Comparison of ENCODE assay signal across 9 cellular contexts in the genomic region with DNA sequence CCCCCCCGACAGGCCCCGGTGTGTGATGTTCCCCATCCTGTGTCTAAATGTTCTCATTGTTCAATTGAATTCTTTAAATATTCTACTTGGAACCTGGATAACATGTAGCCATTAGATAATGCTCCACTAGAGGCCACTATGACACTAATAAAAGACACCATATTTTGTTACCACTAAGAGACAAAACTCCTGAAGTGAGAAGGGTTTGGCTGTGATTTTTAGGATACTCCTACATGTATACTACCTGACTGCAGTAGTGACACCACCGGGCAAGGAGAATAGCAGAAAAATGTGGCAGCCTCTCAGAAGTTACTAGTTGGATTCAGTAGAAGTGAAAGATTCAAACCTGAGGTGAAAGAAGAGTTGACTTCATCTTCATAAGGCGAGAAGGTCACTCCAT. TPM values are rescaled to one million over a fixed set of nuclear protein-coding genes. Genes with fewer than 3 reads are reported as not detected.
DNase-seq lines count a peak whose midpoint lies in the region; ATAC-seq and TF ChIP-seq lines count a peak whose summit lies in the region.
"Had no signal": no experiment of that assay in that cellular context is flagged by ENCODE, and none has a peak within 500 bp of the region (broad histone marks: within the 10 kb centered on the region; RNA-seq: fewer than 3 reads in every experiment).

No MANE protein-coding gene starts in this region.

- H2AFZ ChIP-seq in IMR-90 (replicated peaks; ENCODE audit: low read length, poor library complexity) = no peak overlapping the region

- in situ Hi-C loops in IMR-90 (cut with MboI; ENCODE audit: low sequenced_read_pairs) = no loop called here
- in situ Hi-C loops in Panc1 (cut with HindIII; ENCODE audit: low pct_unique_long_range_greater_than_20kb, low sequenced_read_pairs) = no loop called here

- no peak overlapping the region for H4K5ac ChIP-seq in IMR-90 (ENCODE audit: low read depth, low read length)

- no peak overlapping the region for H3K56ac ChIP-seq in IMR-90 (ENCODE audit: extremely low read depth, insufficient read depth, low read length)

- intact Hi-C loops in heart left ventricle (cut with DNase I) = loop anchor here in 8 of 10 donors (1.0 to 5.0 kb wide), 6 partner anchors 162 to 262 kb away; a partner anchor contains a TSS
- intact Hi-C loops in cardiac septum (cut with DNase I) = loop anchor here (5.0 kb wide), 1 partner anchor 257 kb away; no protein-coding TSS in a partner anchor
- intact Hi-C loops in IMR-90 (cut with micrococcal nuclease) = loop anchor here (1.0 kb wide), 2 partner anchors 162 to 259 kb away; no protein-coding TSS in a partner anchor
- intact Hi-C loops in Panc1 (cut with micrococcal nuclease; ENCODE audit: unreplicated experiment) = loop anchor here (1.0 kb wide), 1 partner anchor 259 kb away; no protein-coding TSS in a partner anchor

- H3K9me1 ChIP-seq in IMR-90 (ENCODE audit: insufficient read depth, low read length) = no peaks in the 10 kb centered on the region

- TF ChIP-seq RAD21 in IMR-90 (IDR thresholded peaks at IDR 0.05; ENCODE audit: low read length) = peak; percentile 51

- no peak overlapping the region for H3K9ac ChIP-seq in IMR-90 (ENCODE audit: low read depth, low read length)

- H3K14ac ChIP-seq in IMR-90 (replicated peaks; ENCODE audit: low read depth, low read length) = no peak overlapping the region

- no peak overlapping the region for H4K91ac ChIP-seq in IMR-90 (ENCODE audit: insufficient read depth, low read depth, low read length)

- H3K4me2 ChIP-seq in IMR-90 (ENCODE audit: low read depth, low read length) = no peak overlapping the region

- H4K20me1 ChIP-seq in IMR-90 (ENCODE audit: insufficient read depth, low read length) = no peaks in the 10 kb centered on the region

- no peak overlapping the region for H2BK15ac ChIP-seq in IMR-90 (ENCODE audit: low read depth, low read length)

- H3K4ac ChIP-seq in IMR-90 (ENCODE audit: low read depth, low read length) = no peak overlapping the region

- H3K36me3 Mint-ChIP-seq in nephron progenitor cell (ENCODE audit: low read depth) = no peaks in the 10 kb centered on the region

- TF ChIP-seq CTCF in heart left ventricle (IDR thresholded peaks at IDR 0.05) (peak; percentile 20 to 63 (median 42)), IMR-90 (conservative IDR thresholded peaks at IDR 0.05; ENCODE audit: low read depth, low read length) (peak; percentile 52), Panc1 (IDR thresholded peaks at IDR 0.05) (peak; percentile 56), nephron progenitor cell (IDR thresholded peaks at IDR 0.05) (peak; percentile 40)

- no peaks in the 10 kb centered on the region for H3K79me1 ChIP-seq in IMR-90 (ENCODE audit: low read depth in 1 of 2, low read length in 2 of 2)

- no peak overlapping the region for H2AK9ac ChIP-seq in IMR-90 (replicated peaks; ENCODE audit: low read depth, low read length, poor library complexity)

- no peaks in the 10 kb centered on the region for H3K36me3 ChIP-seq in heart left ventricle
- H3K36me3 ChIP-seq in IMR-90 (ENCODE audit: control insufficient read depth, insufficient read depth, low read length) = no peaks in the 10 kb centered on the region
- no peaks in the 10 kb centered on the region for H3K36me3 ChIP-seq in Panc1 (ENCODE audit: control insufficient read depth, insufficient read depth, low read length)

- H3K27ac ChIP-seq in heart left ventricle = no peak overlapping the region
- no peak overlapping the region for H3K27ac ChIP-seq in IMR-90 (ENCODE audit: insufficient read depth, low read length)
- no peak overlapping the region for H3K27ac ChIP-seq in Panc1 (ENCODE audit: low read length)

- H2BK120ac ChIP-seq in IMR-90 (ENCODE audit: low read depth, low read length) = no peak overlapping the region

- POLR2A ChIA-PET in IMR-90 (lab: Charles Lee; ENCODE audit: unreplicated experiment) (no interaction called here), Panc1 (lab: Charles Lee) (no interaction called here)

- no peak overlapping the region for H3K18ac ChIP-seq in IMR-90 (ENCODE audit: low read depth, low read length)

- ATAC-seq in heart left ventricle (peak; percentile 25 to 66 (median 54)), IMR-90 (ENCODE audit: low read depth) (peak; percentile 72), Panc1 (peak; percentile 78), HG02970 (IDR thresholded peaks at IDR 0.05; ENCODE audit: low FRiP score, unreplicated experiment) (no peak), GM19467 (IDR thresholded peaks at IDR 0.05; ENCODE audit: unreplicated experiment) (no peak)

- DNase-seq in heart left ventricle = no peak
- DNase-seq in cardiac septum (ENCODE audit: low spot score) = no peak
- DNase-seq in IMR-90 = peak; percentile 38
- no peak for DNase-seq in Panc1 (ENCODE audit: low read depth, low spot score)
- peak; percentile 16 to 41 for DNase-seq in erythroblast (lab: John Stamatoyannopoulos, UW)
- no peak for DNase-seq in nephron progenitor cell

- H3K9me3 ChIP-seq in heart left ventricle (no peaks in the 10 kb centered on the region), IMR-90 (ENCODE audit: control insufficient read depth, insufficient read depth, low read length) (no peaks in the 10 kb centered on the region), Panc1 (ENCODE audit: control insufficient read depth, insufficient read depth, low read depth, low read length) (no peaks in the 10 kb centered on the region)

- BruUV-seq in IMR-90 (replicated peaks; lab: Mats Ljungman, UMichigan) (no TSS peak), Panc1 (replicated peaks; lab: Mats Ljungman, UMichigan) (no TSS peak)

- H2BK20ac ChIP-seq in IMR-90 (ENCODE audit: low read depth, low read length) = no peak overlapping the region

- CTCF ChIA-PET in IMR-90 (lab: Yijun Ruan, JAX) = no interaction called here
- CTCF ChIA-PET in Panc1 (lab: Charles Lee) = no interaction called here

- no peak overlapping the region for H2BK5ac ChIP-seq in IMR-90 (ENCODE audit: low read depth, low read length, poor library complexity, severe bottlenecking)

- peaks cover 7% of the 10 kb centered on the region for H3K27me3 Mint-ChIP-seq in nephron progenitor cell (ENCODE audit: low read depth, poor library complexity)
- H3K27me3 Mint-ChIP-seq: activated naive CD4-positive, alpha-beta T cell treated with anti-CD3 and anti-CD28 coated beads, Interleukin-2, amount 50 U/mL, for 24 hours had no signal

- H2AK5ac ChIP-seq in IMR-90 (ENCODE audit: low read depth, low read length) = no peak overlapping the region

- 30 to 37% (median 35%) methylated on average over 4 of the region's 4 CpGs for WGBS in heart left ventricle, 4 donors
- WGBS in IMR-90 (ENCODE audit: extremely low coverage in 2 of 2, insufficient read length in 1 of 2), 2 experiments = no CpG with 5 or more reads among the region's 4 CpGs

- H4K8ac ChIP-seq in IMR-90 (ENCODE audit: low read depth in 2 of 2, low read length in 2 of 2) = no peak overlapping the region

- H3K23ac ChIP-seq in IMR-90 (ENCODE audit: low read depth, low read length) = no peak overlapping the region

- dilution Hi-C loops in IMR-90 (cut with HindIII; ENCODE audit: low sequenced_read_pairs, unreplicated experiment) = no loop called here

- no peaks in the 10 kb centered on the region for H3K4me1 Mint-ChIP-seq in nephron progenitor cell
- H3K4me1 Mint-ChIP-seq: activated naive CD4-positive, alpha-beta T cell treated with anti-CD3 and anti-CD28 coated beads, Interleukin-2, amount 50 U/mL, for 24 hours had no signal

- H3K27ac Mint-ChIP-seq in nephron progenitor cell = no peak overlapping the region
- H3K27ac Mint-ChIP-seq: activated naive CD4-positive, alpha-beta T cell treated with anti-CD3 and anti-CD28 coated beads, Interleukin-2, amount 50 U/mL, for 24 hours had no signal

- TF ChIP-seq POLR2A in heart left ventricle (IDR thresholded peaks at IDR 0.05) (no peak), IMR-90 (IDR thresholded peaks at IDR 0.05; ENCODE audit: low read depth, low read length) (no peak), erythroblast (IDR thresholded peaks at IDR 0.05; ENCODE audit: low read length) (no peak)

- no peak overlapping the region for H3K4me3 Mint-ChIP-seq in nephron progenitor cell
- H3K4me3 Mint-ChIP-seq: activated naive CD4-positive, alpha-beta T cell treated with anti-CD3 and anti-CD28 coated beads, Interleukin-2, amount 50 U/mL, for 24 hours had no signal

- no peaks in the 10 kb centered on the region for H3K9me3 Mint-ChIP-seq in nephron progenitor cell
- H3K9me3 Mint-ChIP-seq: activated naive CD4-positive, alpha-beta T cell treated with anti-CD3 and anti-CD28 coated beads, Interleukin-2, amount 50 U/mL, for 24 hours had no signal

- H3K4me1 ChIP-seq in heart left ventricle = no peaks in the 10 kb centered on the region
- H3K4me1 ChIP-seq in IMR-90 (ENCODE audit: control insufficient read depth, insufficient read depth, low read length) = no peaks in the 10 kb centered on the region
- H3K4me1 ChIP-seq in Panc1 (ENCODE audit: control insufficient read depth, insufficient read depth, low read length) = no peaks in the 10 kb centered on the region

- H3K27me3 ChIP-seq in heart left ventricle (no peaks in the 10 kb centered on the region), IMR-90 (ENCODE audit: control insufficient read depth, insufficient read depth, low read length) (no peaks in the 10 kb centered on the region), Panc1 (ENCODE audit: control insufficient read depth, insufficient read depth, low read length) (peaks cover 6% of the 10 kb centered on the region; the same call in 1 of the 2 replicates)

- no peak overlapping the region for H3K4me3 ChIP-seq in heart left ventricle
- H3K4me3 ChIP-seq in IMR-90 (ENCODE audit: insufficient read depth, low read depth, low read length) = no peak overlapping the region
- H3K4me3 ChIP-seq in Panc1 (ENCODE audit: low read depth in 2 of 2, low read length in 2 of 2) = no peak overlapping the region

TF ChIP-seq in IMR-90, 13 proteins besides CTCF, POLR2A, EP300 and RAD21:
- TF ChIP-seq MAZ (IDR thresholded peaks at IDR 0.05; ENCODE audit: borderline replicate concordance, low read depth, low read length) = no peak
- no peak for TF ChIP-seq BHLHE40 (IDR thresholded peaks at IDR 0.05; ENCODE audit: low read depth, low read length)
- TF ChIP-seq SMC3 (IDR thresholded peaks at IDR 0.05; ENCODE audit: low read depth, low read length) = peak; percentile 30; the same call in 1 of the 2 replicates

RNA-seq across cellular contexts. Expression of a gene that starts 36.0 kb away (rescaled TPM):
- total RNA-seq in heart left ventricle (10 to 100 TPM in 6 of 9 donors, 1 to 10 TPM in 2, under 1 TPM in 1; 0.93 to 43.3 (median 18.0) TPM), cardiac septum (0.97 TPM), IMR-90 (2012; rRNA removed) (not detected in 2 replicates), Panc1 (2021; ENCODE audit: unreplicated experiment) (0.08 TPM)
- polyA plus RNA-seq in heart left ventricle (10 to 100 TPM in 1 of 2 donors, 1 to 10 TPM in 1; 2.3 to 36.9 TPM), IMR-90 (2012; rRNA removed) (not detected in 2 replicates)
- not detected in 2 replicates for polyA plus RNA-seq in IMR-90 (2012; cell fraction: cytosol; rRNA removed)
- polyA plus RNA-seq in IMR-90 (2012; cell fraction: nucleus; rRNA removed; ENCODE audit: low replicate concordance) = not detected in 2 replicates
- polyA plus RNA-seq in Panc1 (2012; ENCODE audit: insufficient read length) = not detected

Comparison
In these comparisons a context has a peak if more than half of its experiments do, and no peak if none do; other contexts are left out.
1. ATAC-seq: peak in heart left ventricle (4 of 4), IMR-90 (single experiment) and Panc1 (single experiment); none in HG02970 (single experiment) and GM19467 (single experiment).
2. DNase-seq: peak in IMR-90 (single experiment) and erythroblast (2 of 2); none in heart left ventricle (0 of 5), cardiac septum (single experiment), Panc1 (single experiment) and nephron progenitor cell (single experiment).
3. Peak in every context shown above with its lines, with median percentiles within 50 percentile points of each other: CTCF ChIP-seq.